ENCODE assay signal across 34 cellular contexts in the genomic region with DNA sequence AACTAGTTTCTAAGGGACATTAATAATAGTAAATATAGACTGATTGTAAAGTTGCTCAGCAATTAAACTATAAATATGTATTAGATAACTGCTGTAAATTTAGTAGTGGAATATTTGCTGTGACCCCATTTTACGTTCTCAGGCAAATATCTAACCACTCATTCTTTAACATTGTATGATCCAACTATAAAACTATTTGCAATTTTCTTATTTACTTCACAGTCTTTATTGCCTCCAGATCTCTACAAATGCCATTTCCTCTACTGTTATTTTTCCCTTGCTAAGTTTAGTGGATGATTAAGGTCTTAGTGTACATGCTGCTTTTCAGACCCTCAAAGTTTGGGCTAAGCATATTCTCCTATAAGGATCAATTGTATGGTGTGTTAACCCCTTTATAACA.
DNase-seq lines count a peak whose midpoint lies in the region; ATAC-seq, FAIRE-seq and TF ChIP-seq lines count a peak whose summit lies in the region.
"Had no signal": no experiment of that assay in that cellular context is flagged by ENCODE, and none has a peak within 500 bp of the region (broad histone marks: within the 10 kb centered on the region; RNA-seq: fewer than 3 reads in every experiment).

No MANE protein-coding gene starts in this region.

- intact Hi-C loops in activated CD4-positive, alpha-beta T cell treated with anti-CD3 and anti-CD28 coated beads for 36 hours (cut with DNase I, micrococcal nuclease), result no loop called here

- peak; percentile 34 for DNase-seq in GM04503 (ENCODE audit: low read depth)
- peak; percentile 74 for DNase-seq in astrocyte (ENCODE audit: low read depth)
- DNase-seq in foreskin fibroblast, result peak; percentile 34 to 58
- DNase-seq in GM23338 (ENCODE audit: low spot score), result no peak
- no peak for DNase-seq in NCI-H345 (lab: John Stamatoyannopoulos, UW)
- DNase-seq in activated CD4-positive, alpha-beta T cell treated with anti-CD3 and anti-CD28 coated beads for 36 hours, result no peak
- DNase-seq: 8988T; activated B cell treated with CpG ODN at 0.5 μM for 24 hours; activated CD4-positive, alpha-beta memory T cell treated with anti-CD3 and anti-CD28 coated beads for 36 hours; activated CD8-positive, alpha-beta memory T cell treated with anti-CD3 and anti-CD28 coated beads, Interleukin-2, amount 50 U/mL, for 48 hours; activated naive CD8-positive, alpha-beta T cell treated with anti-CD3 and anti-CD28 coated beads for 36 hours; body of pancreas; Calu3; DND-41; effector CD4-positive, alpha-beta T cell; hypothalamus; islet precursor cell; left ventricle myocardium superior; natural killer cell; NCI-H1417 treated with DMSO at 0.1 percent for 48 hours; NCI-H446 treated with DMSO at 0.1 percent for 48 hours; ovary; stimulated activated CD4-positive, alpha-beta T cell treated with anti-CD3 and anti-CD28 coated beads, Interleukin-4, amount 100 ng/mL, for 4 hours; stimulated activated naive CD8-positive, alpha-beta T cell treated with anti-CD3 and anti-CD28 coated beads, Interleukin-15, Interleukin-2, amounts not matched to agents 100 U/mL and 50 U/mL, for 24 hours; T1000; thyroid gland had no signal

- H3K36me3 Mint-ChIP-seq in astrocyte (ENCODE audit: low read depth, unreplicated experiment) (peaks cover 2% of the 10 kb centered on the region), GM23338 (ENCODE audit: low read depth) (no peaks in the 10 kb centered on the region)
- no peaks in the 10 kb centered on the region for H3K36me3 Mint-ChIP-seq in activated CD4-positive, alpha-beta T cell treated with anti-CD3 and anti-CD28 coated beads for 36 hours (ENCODE audit: low read depth)
- H3K36me3 Mint-ChIP-seq: activated CD4-positive, alpha-beta memory T cell treated with anti-CD3 and anti-CD28 coated beads for 36 hours; activated naive CD8-positive, alpha-beta T cell treated with anti-CD3 and anti-CD28 coated beads for 36 hours; CD14-positive monocyte; mesothelial cell of epicardium; natural killer cell had no signal

- H3K9me3 Mint-ChIP-seq in astrocyte (ENCODE audit: unreplicated experiment) (no peaks in the 10 kb centered on the region), GM23338 (no peaks in the 10 kb centered on the region)
- peaks cover 4% of the 10 kb centered on the region for H3K9me3 Mint-ChIP-seq in activated CD4-positive, alpha-beta T cell treated with anti-CD3 and anti-CD28 coated beads for 36 hours (ENCODE audit: low read depth)
- H3K9me3 Mint-ChIP-seq: activated naive CD8-positive, alpha-beta T cell treated with anti-CD3 and anti-CD28 coated beads for 36 hours; activated T-helper 2 cell treated with anti-CD3 and anti-CD28 coated beads, Interferon-gamma antibody, Interleukin-2, Interleukin-4, amounts not matched to agents 10 μg/mL and 5 μg/mL and 100 μg/mL, durations not matched to agents 14 hours and 24 hours and 36 hours; mesothelial cell of epicardium had no signal

- H4K20me1 ChIP-seq in astrocyte (ENCODE audit: insufficient read depth, low read length), result no peaks in the 10 kb centered on the region
- no peaks in the 10 kb centered on the region for H4K20me1 ChIP-seq in GM23338 (replicated peaks; ENCODE audit: insufficient read depth)

- H3F3A ChIP-seq in GM23338 (replicated peaks; ENCODE audit: low read depth), result no peaks in the 10 kb centered on the region

- H3K27me3 ChIP-seq in ACC112 (ENCODE audit: insufficient read depth, low read length), result no peaks in the 10 kb centered on the region
- H3K27me3 ChIP-seq in astrocyte (ENCODE audit: insufficient read depth, low read length), result no peaks in the 10 kb centered on the region
- H3K27me3 ChIP-seq in GM23338 (ENCODE audit: insufficient read depth), result no peaks in the 10 kb centered on the region
- H3K27me3 ChIP-seq: body of pancreas, ovary, right atrium auricular region, thyroid gland had no signal

- H2AFZ ChIP-seq in ACC112 (ENCODE audit: low read length, unreplicated experiment) (peak overlapping the region; percentile 34), astrocyte (ENCODE audit: low read depth, low read length) (no peak overlapping the region), GM23338 (no peak overlapping the region)

- POLR2A ChIA-PET in activated CD4-positive, alpha-beta T cell treated with anti-CD3 and anti-CD28 coated beads for 36 hours (lab: Charles Lee), result interaction anchor here (0.6 kb wide), 1 partner anchor 663 kb away, joined by 4 read pairs; no protein-coding TSS in a partner anchor

- no peak for FAIRE-seq in astrocyte (lab: Jason Lieb, UNC)
- FAIRE-seq: K562 had no signal

- H3K4me2 ChIP-seq in astrocyte (ENCODE audit: low read length), result peak overlapping the region; percentile 52
- no peak overlapping the region for H3K4me2 ChIP-seq in GM23338

- peaks cover 26% of the 10 kb centered on the region for H3K4me1 ChIP-seq in ACC112 (ENCODE audit: control insufficient read depth, insufficient read depth, low read length, unreplicated experiment)
- peaks cover 9% of the 10 kb centered on the region for H3K4me1 ChIP-seq in astrocyte (ENCODE audit: insufficient read depth, low read length)
- H3K4me1 ChIP-seq in GM23338 (ENCODE audit: insufficient read depth), result no peaks in the 10 kb centered on the region
- H3K4me1 ChIP-seq: body of pancreas, right atrium auricular region had no signal

- H3K4me1 Mint-ChIP-seq in astrocyte (ENCODE audit: low read depth, unreplicated experiment) (peaks cover 14% of the 10 kb centered on the region), GM23338 (no peaks in the 10 kb centered on the region)
- H3K4me1 Mint-ChIP-seq in activated CD4-positive, alpha-beta T cell treated with anti-CD3 and anti-CD28 coated beads for 36 hours, result no peaks in the 10 kb centered on the region
- H3K4me1 Mint-ChIP-seq: activated B cell treated with CpG ODN at 0.5 μM for 24 hours; activated naive CD8-positive, alpha-beta T cell treated with anti-CD3 and anti-CD28 coated beads for 36 hours; CD14-positive monocyte; mesothelial cell of epicardium; natural killer cell had no signal

- no peak for ATAC-seq in GM23338
- ATAC-seq in activated CD4-positive, alpha-beta T cell treated with anti-CD3 and anti-CD28 coated beads for 36 hours, result no peak
- ATAC-seq in GM18873 (IDR thresholded peaks at IDR 0.05; ENCODE audit: low FRiP score, unreplicated experiment), result no peak
- ATAC-seq: body of pancreas; K562; left ventricle myocardium superior; natural killer cell; stimulated activated naive CD8-positive, alpha-beta T cell treated with anti-CD3 and anti-CD28 coated beads, Interleukin-15, Interleukin-2, amounts not matched to agents 100 U/mL and 50 U/mL, for 24 hours had no signal

- TF ChIP-seq CTCF in astrocyte (IDR thresholded peaks at IDR 0.05; ENCODE audit: insufficient read depth, low read depth, low read length), result no peak
- no peak for TF ChIP-seq CTCF in foreskin fibroblast (IDR thresholded peaks at IDR 0.05; ENCODE audit: low read depth, low read length)
- TF ChIP-seq CTCF in GM23338 (conservative IDR thresholded peaks at IDR 0.05; ENCODE audit: low read depth in 2 of 2), result no peak

- H3K4me3 ChIP-seq in ACC112 (ENCODE audit: low read depth, low read length) (no peak overlapping the region), astrocyte (ENCODE audit: insufficient read depth, low read depth, low read length) (no peak overlapping the region), foreskin fibroblast (ENCODE audit: low read depth in 1 of 2, low read length in 2 of 2) (no peak overlapping the region), GM23338 (no peak overlapping the region)
- H3K4me3 ChIP-seq: body of pancreas, K562, ovary, right atrium auricular region, thyroid gland had no signal

- H3K79me2 ChIP-seq in ACC112 (ENCODE audit: control insufficient read depth, insufficient read depth, low read length, unreplicated experiment) (no peaks in the 10 kb centered on the region), astrocyte (ENCODE audit: insufficient read depth, low read length) (no peaks in the 10 kb centered on the region), GM23338 (replicated peaks; ENCODE audit: insufficient read depth) (no peaks in the 10 kb centered on the region)

- CTCF ChIA-PET in activated CD4-positive, alpha-beta T cell treated with anti-CD3 and anti-CD28 coated beads for 36 hours (lab: Charles Lee), result no interaction called here

- H3K9me3 ChIP-seq in astrocyte (ENCODE audit: insufficient read depth, low read depth, low read length), result no peaks in the 10 kb centered on the region
- H3K9me3 ChIP-seq: body of pancreas, ovary, thyroid gland had no signal

- H3K9me2 ChIP-seq in GM23338 (ENCODE audit: insufficient read depth), result no peaks in the 10 kb centered on the region

- H3K4me3 Mint-ChIP-seq in astrocyte (ENCODE audit: unreplicated experiment) (no peak overlapping the region), GM23338 (no peak overlapping the region)
- H3K4me3 Mint-ChIP-seq in activated CD4-positive, alpha-beta T cell treated with anti-CD3 and anti-CD28 coated beads for 36 hours, result no peak overlapping the region
- H3K4me3 Mint-ChIP-seq: activated B cell treated with CpG ODN at 0.5 μM for 24 hours; activated CD4-positive, alpha-beta memory T cell treated with anti-CD3 and anti-CD28 coated beads for 36 hours; activated naive CD8-positive, alpha-beta T cell treated with anti-CD3 and anti-CD28 coated beads for 36 hours; CD14-positive monocyte; mesothelial cell of epicardium; natural killer cell had no signal

- peak overlapping the region; percentile 49 for H3K27ac ChIP-seq in ACC112 (ENCODE audit: low read depth, low read length)
- H3K27ac ChIP-seq in astrocyte (ENCODE audit: low read depth, low read length), result peak overlapping the region; percentile 56
- H3K27ac ChIP-seq in GM23338 (ENCODE audit: low read depth), result no peak overlapping the region
- H3K27ac ChIP-seq: body of pancreas, epithelial cell of prostate, ovary, right atrium auricular region, thyroid gland had no signal

- H3K9ac ChIP-seq in astrocyte (ENCODE audit: low read length), result peak overlapping the region; percentile 52

- no peaks in the 10 kb centered on the region for H3K27me3 Mint-ChIP-seq in astrocyte (ENCODE audit: low read depth, unreplicated experiment)
- H3K27me3 Mint-ChIP-seq in GM23338 (ENCODE audit: insufficient read depth, low read depth, poor library complexity), result no peaks in the 10 kb centered on the region
- H3K27me3 Mint-ChIP-seq in activated CD4-positive, alpha-beta T cell treated with anti-CD3 and anti-CD28 coated beads for 36 hours, result no peaks in the 10 kb centered on the region
- H3K27me3 Mint-ChIP-seq: activated B cell treated with CpG ODN at 0.5 μM for 24 hours; activated CD4-positive, alpha-beta memory T cell treated with anti-CD3 and anti-CD28 coated beads for 36 hours; activated naive CD8-positive, alpha-beta T cell treated with anti-CD3 and anti-CD28 coated beads for 36 hours had no signal

- H3K36me3 ChIP-seq in ACC112 (ENCODE audit: insufficient read depth, low read length) (no peaks in the 10 kb centered on the region), astrocyte (ENCODE audit: insufficient read depth, low read length) (no peaks in the 10 kb centered on the region), GM23338 (ENCODE audit: insufficient read depth) (no peaks in the 10 kb centered on the region; the same call in 1 of the 2 replicates)
- H3K36me3 ChIP-seq: ovary, right atrium auricular region, thyroid gland had no signal

- H3K27ac Mint-ChIP-seq in astrocyte (ENCODE audit: unreplicated experiment) (no peak overlapping the region), GM23338 (no peak overlapping the region)
- H3K27ac Mint-ChIP-seq in activated CD4-positive, alpha-beta T cell treated with anti-CD3 and anti-CD28 coated beads for 36 hours, result no peak overlapping the region
- H3K27ac Mint-ChIP-seq: activated B cell treated with CpG ODN at 0.5 μM for 24 hours; activated CD4-positive, alpha-beta memory T cell treated with anti-CD3 and anti-CD28 coated beads for 36 hours; activated naive CD8-positive, alpha-beta T cell treated with anti-CD3 and anti-CD28 coated beads for 36 hours; activated T-helper 2 cell treated with anti-CD3 and anti-CD28 coated beads, Interferon-gamma antibody, Interleukin-2, Interleukin-4, amounts not matched to agents 10 μg/mL and 5 μg/mL and 100 μg/mL, durations not matched to agents 14 hours and 24 hours and 36 hours; CD14-positive monocyte; mesothelial cell of epicardium; natural killer cell had no signal

Comparison
In these comparisons a context has a peak if more than half of its experiments do, and no peak if none do; other contexts are left out.
1. DNase-seq: peak in GM04503 (single experiment), astrocyte (single experiment) and foreskin fibroblast (2 of 2); none in GM23338 (single experiment), NCI-H345 (single experiment) and activated CD4-positive, alpha-beta T cell treated with anti-CD3 and anti-CD28 coated beads for 36 hours (single experiment).